ENCODE assay signal across 15 cellular contexts in the genomic region with DNA sequence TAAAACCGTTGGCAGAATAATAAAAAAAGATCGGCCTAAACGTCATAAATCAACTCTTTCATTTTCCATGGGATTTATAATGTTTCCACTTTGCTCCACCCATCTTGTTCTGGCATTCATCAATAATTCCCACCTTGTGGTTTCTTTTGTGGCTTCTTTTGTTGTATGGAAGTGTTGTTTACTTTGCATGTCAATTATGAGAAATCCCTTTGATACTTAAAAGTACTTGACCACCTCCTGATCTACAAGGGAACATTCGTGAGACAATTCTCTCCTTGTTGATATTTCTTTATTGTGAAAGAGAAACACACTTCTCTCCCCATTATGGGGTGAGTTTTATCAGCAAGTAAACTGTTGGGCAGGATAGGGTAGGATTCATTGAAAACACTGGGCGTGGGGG. TPM values are rescaled to one million over a fixed set of nuclear protein-coding genes. Genes with fewer than 3 reads are reported as not detected.
A peak's percentile ranks its signal among the peaks of the same experiment; 100 is the strongest.
DNase-seq lines count a peak whose midpoint lies in the region; TF ChIP-seq lines count a peak whose summit lies in the region.
"Had no signal": no experiment of that assay in that cellular context is flagged by ENCODE, and none has a peak within 500 bp of the region (broad histone marks: within the 10 kb centered on the region; RNA-seq: fewer than 3 reads in every experiment).

No MANE protein-coding gene starts in this region.

- in situ Hi-C loops in G401 (cut with HindIII; ENCODE audit: low sequenced_read_pairs): no loop called here

- peaks cover 1% of the 10 kb centered on the region for H3K36me3 Mint-ChIP-seq in progenitor cell of endocrine pancreas (ENCODE audit: insufficient read depth)
- H3K36me3 Mint-ChIP-seq: CD8-positive, alpha-beta memory T cell had no signal

- no peak for TF ChIP-seq CTCF in progenitor cell of endocrine pancreas (IDR thresholded peaks at IDR 0.05; ENCODE audit: unreplicated experiment)

- H3K4me3 Mint-ChIP-seq in progenitor cell of endocrine pancreas (ENCODE audit: low read depth): no peak overlapping the region
- H3K4me3 Mint-ChIP-seq: CD8-positive, alpha-beta memory T cell; T-helper 1 cell treated with Interleukin-12 subunit alpha and Interleukin-12 subunit beta and Interleukin-4 antibody, amounts not matched to agents 30 μg/mL and 1 μg/mL, for 36 hours had no signal

- no peak overlapping the region for H3K27ac Mint-ChIP-seq in progenitor cell of endocrine pancreas
- H3K27ac Mint-ChIP-seq: CD8-positive, alpha-beta memory T cell; T-helper 1 cell treated with Interleukin-12 subunit alpha and Interleukin-12 subunit beta and Interleukin-4 antibody, amounts not matched to agents 30 μg/mL and 1 μg/mL, for 36 hours had no signal

- no peaks in the 10 kb centered on the region for H3K27me3 Mint-ChIP-seq in progenitor cell of endocrine pancreas

- peak; percentile 8 for DNase-seq in NCI-H510A treated with DMSO at 0.1 percent for 48 hours (lab: John Stamatoyannopoulos, UW)
- no peak for DNase-seq in NCI-H510A (lab: John Stamatoyannopoulos, UW)
- DNase-seq in NCI-H1105 treated with DMSO at 0.1 percent for 48 hours (lab: John Stamatoyannopoulos, UW): peak; percentile 56
- DNase-seq in NCI-H748 treated with DMSO at 0.1 percent for 48 hours (lab: John Stamatoyannopoulos, UW): peak; percentile 74
- no peak for DNase-seq in NCI-H2227 treated with DMSO at 0.1 percent for 48 hours (lab: John Stamatoyannopoulos, UW)
- DNase-seq in progenitor cell of endocrine pancreas (ENCODE audit: low spot score, unreplicated experiment): no peak
- DNase-seq in G401 (ENCODE audit: low spot score): no peak
- DNase-seq: C1 segment of cervical spinal cord; CD8-positive, alpha-beta memory T cell; GOT3; KBM-7; NCI-H1436 treated with DMSO at 0.1 percent for 48 hours; NCI-H446 had no signal

- H3K9me3 Mint-ChIP-seq in progenitor cell of endocrine pancreas (ENCODE audit: low read depth): peaks cover 22% of the 10 kb centered on the region
- H3K9me3 Mint-ChIP-seq: T-helper 1 cell treated with Interleukin-12 subunit alpha and Interleukin-12 subunit beta and Interleukin-4 antibody, amounts not matched to agents 30 μg/mL and 1 μg/mL, for 36 hours had no signal

- peaks cover 2% of the 10 kb centered on the region for H3K4me1 Mint-ChIP-seq in progenitor cell of endocrine pancreas (ENCODE audit: low read depth)
- H3K4me1 Mint-ChIP-seq: CD8-positive, alpha-beta memory T cell had no signal

RNA-seq across cellular contexts. Expression of gene AMELX, which starts 2.8 kb away (rescaled TPM):
- total RNA-seq in progenitor cell of endocrine pancreas: not detected in 2 replicates
- total RNA-seq in G401 (2014; rRNA removed; shearing (Covaris generic)): not detected in 2 replicates
- total RNA-seq: CD8-positive, alpha-beta memory T cell; GM12878 had no signal

Comparison
In these comparisons a context has a peak if more than half of its experiments do, and no peak if none do; other contexts are left out.
1. DNase-seq: peak in NCI-H510A treated with DMSO at 0.1 percent for 48 hours (single experiment), NCI-H1105 treated with DMSO at 0.1 percent for 48 hours (single experiment) and NCI-H748 treated with DMSO at 0.1 percent for 48 hours (single experiment); none in NCI-H510A (single experiment), NCI-H2227 treated with DMSO at 0.1 percent for 48 hours (single experiment), progenitor cell of endocrine pancreas (single experiment) and G401 (single experiment).